14 cellular contexts compared by ENCODE assay signal in the genomic region with DNA sequence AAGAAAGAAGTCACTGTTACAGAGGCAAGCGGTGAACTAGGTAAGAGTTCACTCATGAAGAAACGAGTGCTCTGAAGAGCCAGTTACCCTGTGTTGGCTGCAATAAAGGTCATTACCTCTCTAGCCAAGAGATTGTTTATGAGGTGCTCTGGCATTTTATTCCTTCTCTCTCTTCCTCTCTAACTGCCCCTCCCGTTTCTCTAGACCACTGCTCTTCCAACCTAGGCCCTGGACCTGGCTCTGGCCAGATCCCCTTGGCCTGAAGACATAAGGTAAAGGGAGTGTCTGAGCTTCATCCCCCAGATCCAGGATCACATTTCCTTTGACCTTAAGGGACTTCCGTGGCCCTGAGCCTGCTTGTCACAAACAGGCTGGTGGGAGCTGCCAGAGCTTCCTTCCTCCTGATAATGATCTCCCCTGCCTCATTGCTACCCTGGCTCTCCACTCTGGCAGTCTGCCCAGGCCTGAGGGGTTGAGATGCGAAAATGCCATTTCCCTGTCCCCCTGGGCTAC. TPM values are rescaled to one million over a fixed set of nuclear protein-coding genes. Genes with fewer than 3 reads are reported as not detected.
DNase-seq lines count a peak whose midpoint lies in the region; ATAC-seq and TF ChIP-seq lines count a peak whose summit lies in the region.
"Had no signal": no experiment of that assay in that cellular context is flagged by ENCODE, and none has a peak within 500 bp of the region (broad histone marks: within the 10 kb centered on the region; RNA-seq: fewer than 3 reads in every experiment).

No MANE protein-coding gene starts in this region.

- H3K27ac Mint-ChIP-seq in type B pancreatic cell, result no peak overlapping the region
- H3K27ac Mint-ChIP-seq: activated B cell treated with CpG ODN at 0.5 μM for 24 hours; activated T-helper 2 cell treated with anti-CD3 and anti-CD28 coated beads, Interferon-gamma antibody, Interleukin-2, Interleukin-4, amounts not matched to agents 10 μg/mL and 5 μg/mL and 100 μg/mL, durations not matched to agents 14 hours and 24 hours and 36 hours had no signal

- no peak for ATAC-seq in stimulated activated naive CD8-positive, alpha-beta T cell treated with anti-CD3 and anti-CD28 coated beads, Interleukin-15, Interleukin-2, amounts not matched to agents 100 U/mL and 50 U/mL, for 24 hours
- ATAC-seq in GM18909 (IDR thresholded peaks at IDR 0.05; ENCODE audit: poor library complexity, unreplicated experiment), result no peak

- DNase-seq in NCI-H82 (lab: John Stamatoyannopoulos, UW) (peak; percentile 10), NCI-H82 treated with DMSO at 0.1 percent for 48 hours (lab: John Stamatoyannopoulos, UW; ENCODE audit: unreplicated experiment) (no peak), T-helper 22 cell (ENCODE audit: low read depth) (peak; percentile 9), islet precursor cell (peak; percentile 82), type B pancreatic cell (ENCODE audit: extremely low spot score, unreplicated experiment) (no peak)
- no peak for DNase-seq in activated naive CD4-positive, alpha-beta T cell treated with Interleukin-2 at 50 U/mL for 16 hours
- DNase-seq in stimulated activated naive CD8-positive, alpha-beta T cell treated with anti-CD3 and anti-CD28 coated beads, Interleukin-15, Interleukin-2, amounts not matched to agents 100 U/mL and 50 U/mL, for 24 hours, result no peak
- DNase-seq: activated B cell treated with CpG ODN at 0.5 μM for 24 hours, H7 had no signal

- H3K36me3 Mint-ChIP-seq in type B pancreatic cell, result no peaks in the 10 kb centered on the region

- no peak for TF ChIP-seq CTCF in type B pancreatic cell (conservative IDR thresholded peaks at IDR 0.05)

- peak overlapping the region; percentile 40 for H3K4me3 Mint-ChIP-seq in type B pancreatic cell
- H3K4me3 Mint-ChIP-seq: activated B cell treated with CpG ODN at 0.5 μM for 24 hours; central memory CD8-positive, alpha-beta T cell had no signal

- peaks cover 21% of the 10 kb centered on the region for H3K4me1 Mint-ChIP-seq in type B pancreatic cell (ENCODE audit: unreplicated experiment)
- H3K4me1 Mint-ChIP-seq: activated B cell treated with CpG ODN at 0.5 μM for 24 hours had no signal

- H3K27me3 Mint-ChIP-seq in type B pancreatic cell, result peaks cover 7% of the 10 kb centered on the region

- no peaks in the 10 kb centered on the region for H3K9me3 Mint-ChIP-seq in type B pancreatic cell
- H3K9me3 Mint-ChIP-seq: activated B cell treated with CpG ODN at 0.5 μM for 24 hours; activated T-helper 2 cell treated with anti-CD3 and anti-CD28 coated beads, Interferon-gamma antibody, Interleukin-2, Interleukin-4, amounts not matched to agents 10 μg/mL and 5 μg/mL and 100 μg/mL, durations not matched to agents 14 hours and 24 hours and 36 hours; central memory CD8-positive, alpha-beta T cell had no signal

RNA-seq across cellular contexts. Expression of gene RNASE7, which starts 2.0 kb away (rescaled TPM):
- 0.55 TPM in 1 of 2 replicates, not detected in the other for total RNA-seq in type B pancreatic cell (ENCODE audit: low replicate concordance)
- total RNA-seq: activated B cell treated with CpG ODN at 0.5 μM for 24 hours; activated T-helper 2 cell treated with anti-CD3 and anti-CD28 coated beads, Interferon-gamma antibody, Interleukin-2, Interleukin-4, amounts not matched to agents 10 μg/mL and 5 μg/mL and 100 μg/mL, durations not matched to agents 14 hours and 24 hours and 36 hours; H7; OCI-LY7 had no signal

RNA-seq across cellular contexts. Expression of gene RNASE13, which starts 9.6 kb away (rescaled TPM):
- total RNA-seq in type B pancreatic cell (ENCODE audit: low replicate concordance), result not detected in 2 replicates
- total RNA-seq: activated B cell treated with CpG ODN at 0.5 μM for 24 hours; activated T-helper 2 cell treated with anti-CD3 and anti-CD28 coated beads, Interferon-gamma antibody, Interleukin-2, Interleukin-4, amounts not matched to agents 10 μg/mL and 5 μg/mL and 100 μg/mL, durations not matched to agents 14 hours and 24 hours and 36 hours; H7; OCI-LY7; ureter had no signal

RNA-seq across cellular contexts. Expression of gene RNASE8, which starts 13.5 kb away (rescaled TPM):
- total RNA-seq in type B pancreatic cell (ENCODE audit: low replicate concordance), result not detected in 2 replicates
- total RNA-seq: activated B cell treated with CpG ODN at 0.5 μM for 24 hours; activated T-helper 2 cell treated with anti-CD3 and anti-CD28 coated beads, Interferon-gamma antibody, Interleukin-2, Interleukin-4, amounts not matched to agents 10 μg/mL and 5 μg/mL and 100 μg/mL, durations not matched to agents 14 hours and 24 hours and 36 hours; H7; OCI-LY7; ureter had no signal

RNA-seq across cellular contexts. Expression of gene TPPP2, which starts 14.1 kb away (rescaled TPM):
- total RNA-seq in type B pancreatic cell (ENCODE audit: low replicate concordance), result not detected in 2 replicates
- total RNA-seq: activated B cell treated with CpG ODN at 0.5 μM for 24 hours; activated T-helper 2 cell treated with anti-CD3 and anti-CD28 coated beads, Interferon-gamma antibody, Interleukin-2, Interleukin-4, amounts not matched to agents 10 μg/mL and 5 μg/mL and 100 μg/mL, durations not matched to agents 14 hours and 24 hours and 36 hours; H7; OCI-LY7 had no signal

RNA-seq across cellular contexts. Expression of gene NDRG2, which starts 19.3 kb away (rescaled TPM):
- total RNA-seq in type B pancreatic cell (ENCODE audit: low replicate concordance), result 150 and 214 TPM in 2 replicates
- total RNA-seq: OCI-LY7 had no signal

Comparison
In these comparisons a context has a peak if more than half of its experiments do, and no peak if none do; other contexts are left out.
1. DNase-seq: peak in NCI-H82 (single experiment), T-helper 22 cell (single experiment) and islet precursor cell (single experiment); none in NCI-H82 treated with DMSO at 0.1 percent for 48 hours (single experiment), type B pancreatic cell (single experiment), activated naive CD4-positive, alpha-beta T cell treated with Interleukin-2 at 50 U/mL for 16 hours (single experiment) and stimulated activated naive CD8-positive, alpha-beta T cell treated with anti-CD3 and anti-CD28 coated beads, Interleukin-15, Interleukin-2, amounts not matched to agents 100 U/mL and 50 U/mL, for 24 hours (single experiment).